In genomic region chr7:23298141-23298851, GRCh38 we compare ENCODE assay signal across 1 cellular context.
TF ChIP-seq lines count a peak whose summit lies in the region.

No MANE protein-coding gene starts in this region.

TF ChIP-seq in GM23338, 12 proteins besides CTCF, POLR2A, EP300 and RAD21 (continued from another document):
- TF ChIP-seq, protein P1, sequence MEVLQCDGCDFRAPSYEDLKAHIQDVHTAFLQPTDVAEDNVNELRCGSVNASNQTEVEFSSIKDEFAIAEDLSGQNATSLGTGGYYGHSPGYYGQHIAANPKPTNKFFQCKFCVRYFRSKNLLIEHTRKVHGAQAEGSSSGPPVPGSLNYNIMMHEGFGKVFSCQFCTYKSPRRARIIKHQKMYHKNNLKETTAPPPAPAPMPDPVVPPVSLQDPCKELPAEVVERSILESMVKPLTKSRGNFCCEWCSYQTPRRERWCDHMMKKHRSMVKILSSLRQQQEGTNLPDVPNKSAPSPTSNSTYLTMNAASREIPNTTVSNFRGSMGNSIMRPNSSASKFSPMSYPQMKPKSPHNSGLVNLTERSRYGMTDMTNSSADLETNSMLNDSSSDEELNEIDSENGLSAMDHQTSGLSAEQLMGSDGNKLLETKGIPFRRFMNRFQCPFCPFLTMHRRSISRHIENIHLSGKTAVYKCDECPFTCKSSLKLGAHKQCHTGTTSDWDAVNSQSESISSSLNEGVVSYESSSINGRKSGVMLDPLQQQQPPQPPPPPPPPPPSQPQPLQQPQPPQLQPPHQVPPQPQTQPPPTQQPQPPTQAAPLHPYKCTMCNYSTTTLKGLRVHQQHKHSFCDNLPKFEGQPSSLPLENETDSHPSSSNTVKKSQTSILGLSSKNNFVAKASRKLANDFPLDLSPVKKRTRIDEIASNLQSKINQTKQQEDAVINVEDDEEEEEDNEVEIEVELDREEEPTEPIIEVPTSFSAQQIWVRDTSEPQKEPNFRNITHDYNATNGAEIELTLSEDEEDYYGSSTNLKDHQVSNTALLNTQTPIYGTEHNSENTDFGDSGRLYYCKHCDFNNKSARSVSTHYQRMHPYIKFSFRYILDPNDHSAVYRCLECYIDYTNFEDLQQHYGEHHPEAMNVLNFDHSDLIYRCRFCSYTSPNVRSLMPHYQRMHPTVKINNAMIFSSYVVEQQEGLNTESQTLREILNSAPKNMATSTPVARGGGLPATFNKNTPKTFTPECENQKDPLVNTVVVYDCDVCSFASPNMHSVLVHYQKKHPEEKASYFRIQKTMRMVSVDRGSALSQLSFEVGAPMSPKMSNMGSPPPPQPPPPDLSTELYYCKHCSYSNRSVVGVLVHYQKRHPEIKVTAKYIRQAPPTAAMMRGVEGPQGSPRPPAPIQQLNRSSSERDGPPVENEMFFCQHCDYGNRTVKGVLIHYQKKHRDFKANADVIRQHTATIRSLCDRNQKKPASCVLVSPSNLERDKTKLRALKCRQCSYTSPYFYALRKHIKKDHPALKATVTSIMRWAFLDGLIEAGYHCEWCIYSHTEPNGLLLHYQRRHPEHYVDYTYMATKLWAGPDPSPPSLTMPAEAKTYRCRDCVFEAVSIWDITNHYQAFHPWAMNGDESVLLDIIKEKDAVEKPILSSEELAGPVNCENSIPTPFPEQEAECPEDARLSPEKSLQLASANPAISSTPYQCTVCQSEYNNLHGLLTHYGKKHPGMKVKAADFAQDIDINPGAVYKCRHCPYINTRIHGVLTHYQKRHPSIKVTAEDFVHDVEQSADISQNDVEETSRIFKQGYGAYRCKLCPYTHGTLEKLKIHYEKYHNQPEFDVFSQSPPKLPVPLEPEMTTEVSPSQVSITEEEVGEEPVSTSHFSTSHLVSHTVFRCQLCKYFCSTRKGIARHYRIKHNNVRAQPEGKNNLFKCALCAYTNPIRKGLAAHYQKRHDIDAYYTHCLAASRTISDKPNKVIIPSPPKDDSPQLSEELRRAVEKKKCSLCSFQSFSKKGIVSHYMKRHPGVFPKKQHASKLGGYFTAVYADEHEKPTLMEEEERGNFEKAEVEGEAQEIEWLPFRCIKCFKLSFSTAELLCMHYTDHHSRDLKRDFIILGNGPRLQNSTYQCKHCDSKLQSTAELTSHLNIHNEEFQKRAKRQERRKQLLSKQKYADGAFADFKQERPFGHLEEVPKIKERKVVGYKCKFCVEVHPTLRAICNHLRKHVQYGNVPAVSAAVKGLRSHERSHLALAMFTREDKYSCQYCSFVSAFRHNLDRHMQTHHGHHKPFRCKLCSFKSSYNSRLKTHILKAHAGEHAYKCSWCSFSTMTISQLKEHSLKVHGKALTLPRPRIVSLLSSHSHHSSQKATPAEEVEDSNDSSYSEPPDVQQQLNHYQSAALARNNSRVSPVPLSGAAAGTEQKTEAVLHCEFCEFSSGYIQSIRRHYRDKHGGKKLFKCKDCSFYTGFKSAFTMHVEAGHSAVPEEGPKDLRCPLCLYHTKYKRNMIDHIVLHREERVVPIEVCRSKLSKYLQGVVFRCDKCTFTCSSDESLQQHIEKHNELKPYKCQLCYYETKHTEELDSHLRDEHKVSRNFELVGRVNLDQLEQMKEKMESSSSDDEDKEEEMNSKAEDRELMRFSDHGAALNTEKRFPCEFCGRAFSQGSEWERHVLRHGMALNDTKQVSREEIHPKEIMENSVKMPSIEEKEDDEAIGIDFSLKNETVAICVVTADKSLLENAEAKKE (CRISPR knock-in tag; IDR thresholded peaks at IDR 0.05) = no peak
- TF ChIP-seq EZH2phosphoT487 (IDR thresholded peaks at IDR 0.05; ENCODE audit: unreplicated experiment) = no peak
- no peak for TF ChIP-seq ETS1 (IDR thresholded peaks at IDR 0.05)
- no peak for TF ChIP-seq NANOG (IDR thresholded peaks at IDR 0.05; ENCODE audit: borderline replicate concordance)
